In the genomic region with DNA sequence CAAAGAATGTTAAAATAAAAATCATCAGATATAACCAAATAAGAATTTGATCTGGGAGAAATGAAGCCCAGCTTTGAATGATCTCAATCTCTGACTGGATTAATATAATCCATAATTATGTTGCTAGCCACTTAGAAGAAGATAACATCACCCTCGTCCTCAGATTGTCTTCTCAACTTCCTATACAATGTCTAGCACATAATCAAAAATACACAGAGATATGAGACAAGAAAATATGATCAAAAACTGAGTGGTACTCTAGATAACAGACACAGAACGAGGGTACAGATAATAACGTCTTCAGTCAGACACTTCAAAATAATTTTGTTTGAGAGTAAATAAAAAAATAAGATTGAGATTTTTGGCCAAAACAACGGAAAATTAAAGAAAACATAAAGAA, we compare ENCODE assay signal across 2 cellular contexts.
TF ChIP-seq lines count a peak whose summit lies in the region.

No MANE protein-coding gene starts in this region.

TF ChIP-seq in HEK293, 187 proteins besides CTCF, POLR2A, EP300 and RAD21 (continued from another document):
- TF ChIP-seq, protein P1, sequence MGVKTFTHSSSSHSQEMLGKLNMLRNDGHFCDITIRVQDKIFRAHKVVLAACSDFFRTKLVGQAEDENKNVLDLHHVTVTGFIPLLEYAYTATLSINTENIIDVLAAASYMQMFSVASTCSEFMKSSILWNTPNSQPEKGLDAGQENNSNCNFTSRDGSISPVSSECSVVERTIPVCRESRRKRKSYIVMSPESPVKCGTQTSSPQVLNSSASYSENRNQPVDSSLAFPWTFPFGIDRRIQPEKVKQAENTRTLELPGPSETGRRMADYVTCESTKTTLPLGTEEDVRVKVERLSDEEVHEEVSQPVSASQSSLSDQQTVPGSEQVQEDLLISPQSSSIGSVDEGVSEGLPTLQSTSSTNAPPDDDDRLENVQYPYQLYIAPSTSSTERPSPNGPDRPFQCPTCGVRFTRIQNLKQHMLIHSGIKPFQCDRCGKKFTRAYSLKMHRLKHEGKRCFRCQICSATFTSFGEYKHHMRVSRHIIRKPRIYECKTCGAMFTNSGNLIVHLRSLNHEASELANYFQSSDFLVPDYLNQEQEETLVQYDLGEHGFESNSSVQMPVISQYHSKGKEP (tag by site-specific recombination; IDR thresholded peaks at IDR 0.05): no peak

TF ChIP-seq in neural cell, 6 proteins besides CTCF, POLR2A, EP300 and RAD21 (continued from another document):
- TF ChIP-seq, protein P2, sequence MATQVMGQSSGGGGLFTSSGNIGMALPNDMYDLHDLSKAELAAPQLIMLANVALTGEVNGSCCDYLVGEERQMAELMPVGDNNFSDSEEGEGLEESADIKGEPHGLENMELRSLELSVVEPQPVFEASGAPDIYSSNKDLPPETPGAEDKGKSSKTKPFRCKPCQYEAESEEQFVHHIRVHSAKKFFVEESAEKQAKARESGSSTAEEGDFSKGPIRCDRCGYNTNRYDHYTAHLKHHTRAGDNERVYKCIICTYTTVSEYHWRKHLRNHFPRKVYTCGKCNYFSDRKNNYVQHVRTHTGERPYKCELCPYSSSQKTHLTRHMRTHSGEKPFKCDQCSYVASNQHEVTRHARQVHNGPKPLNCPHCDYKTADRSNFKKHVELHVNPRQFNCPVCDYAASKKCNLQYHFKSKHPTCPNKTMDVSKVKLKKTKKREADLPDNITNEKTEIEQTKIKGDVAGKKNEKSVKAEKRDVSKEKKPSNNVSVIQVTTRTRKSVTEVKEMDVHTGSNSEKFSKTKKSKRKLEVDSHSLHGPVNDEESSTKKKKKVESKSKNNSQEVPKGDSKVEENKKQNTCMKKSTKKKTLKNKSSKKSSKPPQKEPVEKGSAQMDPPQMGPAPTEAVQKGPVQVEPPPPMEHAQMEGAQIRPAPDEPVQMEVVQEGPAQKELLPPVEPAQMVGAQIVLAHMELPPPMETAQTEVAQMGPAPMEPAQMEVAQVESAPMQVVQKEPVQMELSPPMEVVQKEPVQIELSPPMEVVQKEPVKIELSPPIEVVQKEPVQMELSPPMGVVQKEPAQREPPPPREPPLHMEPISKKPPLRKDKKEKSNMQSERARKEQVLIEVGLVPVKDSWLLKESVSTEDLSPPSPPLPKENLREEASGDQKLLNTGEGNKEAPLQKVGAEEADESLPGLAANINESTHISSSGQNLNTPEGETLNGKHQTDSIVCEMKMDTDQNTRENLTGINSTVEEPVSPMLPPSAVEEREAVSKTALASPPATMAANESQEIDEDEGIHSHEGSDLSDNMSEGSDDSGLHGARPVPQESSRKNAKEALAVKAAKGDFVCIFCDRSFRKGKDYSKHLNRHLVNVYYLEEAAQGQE (IDR thresholded peaks at IDR 0.05; ENCODE audit: borderline replicate concordance): no peak
